Comparison of ENCODE assay signal across 1 cellular context in genomic region chr10:110861476-110861875, GRCh38.
TF ChIP-seq lines count a peak whose summit lies in the region.

No MANE protein-coding gene starts in this region.

TF ChIP-seq in GM12878, 131 proteins besides CTCF, POLR2A, EP300 and RAD21:
- no peak for TF ChIP-seq BHLHE40 (IDR thresholded peaks at IDR 0.05; ENCODE audit: borderline replicate concordance in 1 of 2, low read depth in 2 of 2, low read length in 1 of 2)
- TF ChIP-seq BCL3 (IDR thresholded peaks at IDR 0.05; ENCODE audit: borderline replicate concordance, insufficient read depth, low read depth, low read length, poor library complexity, severe bottlenecking), result no peak
- TF ChIP-seq E2F8 (IDR thresholded peaks at IDR 0.05; ENCODE audit: low read depth, partially characterized antibody), result no peak
- TF ChIP-seq MXI1 (IDR thresholded peaks at IDR 0.05; ENCODE audit: low read depth, low read length), result no peak
- TF ChIP-seq RELA (IDR thresholded peaks at IDR 0.05; ENCODE audit: borderline replicate concordance, partially characterized antibody), result no peak
- TF ChIP-seq CREM (IDR thresholded peaks at IDR 0.05; ENCODE audit: low read depth), result no peak
- no peak for TF ChIP-seq KAT2A (conservative IDR thresholded peaks at IDR 0.05; ENCODE audit: control insufficient read depth, low read depth, low read length)
- TF ChIP-seq CBX3 (IDR thresholded peaks at IDR 0.05; ENCODE audit: borderline replicate concordance, low read depth), result no peak
- TF ChIP-seq, protein P1, sequence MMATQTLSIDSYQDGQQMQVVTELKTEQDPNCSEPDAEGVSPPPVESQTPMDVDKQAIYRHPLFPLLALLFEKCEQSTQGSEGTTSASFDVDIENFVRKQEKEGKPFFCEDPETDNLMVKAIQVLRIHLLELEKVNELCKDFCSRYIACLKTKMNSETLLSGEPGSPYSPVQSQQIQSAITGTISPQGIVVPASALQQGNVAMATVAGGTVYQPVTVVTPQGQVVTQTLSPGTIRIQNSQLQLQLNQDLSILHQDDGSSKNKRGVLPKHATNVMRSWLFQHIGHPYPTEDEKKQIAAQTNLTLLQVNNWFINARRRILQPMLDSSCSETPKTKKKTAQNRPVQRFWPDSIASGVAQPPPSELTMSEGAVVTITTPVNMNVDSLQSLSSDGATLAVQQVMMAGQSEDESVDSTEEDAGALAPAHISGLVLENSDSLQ (IDR thresholded peaks at IDR 0.05), result no peak
- TF ChIP-seq MYC (IDR thresholded peaks at IDR 0.05; ENCODE audit: insufficient read depth, insufficient read length, insufficient replicate concordance, low read length, severe bottlenecking), result no peak
- TF ChIP-seq GABPA (IDR thresholded peaks at IDR 0.05; ENCODE audit: low read depth), result no peak
- TF ChIP-seq ZBTB33 (IDR thresholded peaks at IDR 0.05), result no peak
- no peak for TF ChIP-seq JUNB (IDR thresholded peaks at IDR 0.05)
- TF ChIP-seq CEBPZ (IDR thresholded peaks at IDR 0.05; ENCODE audit: low read depth, low read length), result no peak
- no peak for TF ChIP-seq WRNIP1 (IDR thresholded peaks at IDR 0.05; ENCODE audit: borderline replicate concordance, low read depth, low read length)
- no peak for TF ChIP-seq SMAD5 (IDR thresholded peaks at IDR 0.05; ENCODE audit: low read depth)
- TF ChIP-seq NFIC (IDR thresholded peaks at IDR 0.05; ENCODE audit: low read depth, low read length), result no peak
TF ChIP-seq in GM12878: peak in this region for 0.
